ENCODE assay signal across 23 cellular contexts in the genomic region with DNA sequence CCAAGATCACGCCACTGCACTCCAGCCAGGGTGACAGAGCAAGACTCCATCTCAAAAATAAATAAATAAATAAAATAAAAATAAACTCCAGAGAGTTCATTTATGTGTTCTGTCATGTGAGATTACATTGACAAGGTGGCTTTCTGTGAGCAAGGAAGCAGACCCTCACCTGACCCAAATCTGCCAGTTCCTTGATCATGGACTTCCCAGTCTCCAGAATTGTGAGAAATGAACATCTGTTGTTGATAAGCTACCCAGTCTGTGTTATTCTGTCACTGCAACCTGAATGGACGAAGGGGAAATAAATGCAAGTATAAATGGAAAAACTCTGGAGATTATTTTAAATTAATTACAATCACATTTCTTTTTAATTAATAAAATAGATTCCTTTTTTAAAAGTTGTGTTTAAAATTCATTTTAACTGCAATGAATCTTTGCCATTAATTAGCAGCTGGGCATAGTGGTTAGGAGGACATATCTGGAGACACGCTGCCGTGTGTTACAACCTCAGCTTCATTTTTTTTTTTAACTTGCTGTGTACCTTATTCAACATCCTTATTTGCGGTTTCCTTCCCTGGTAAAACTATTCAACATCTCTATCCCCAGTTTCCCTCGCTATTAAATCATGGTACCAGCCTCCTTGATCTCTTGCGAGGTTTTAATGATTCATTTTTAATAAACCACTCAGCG.
"Had no signal": no experiment of that assay in that cellular context is flagged by ENCODE, and none has a peak within 500 bp of the region (broad histone marks: within the 10 kb centered on the region; RNA-seq: fewer than 3 reads in every experiment).

No MANE protein-coding gene starts in this region.

- FAIRE-seq: endothelial cell of umbilical vein, frontal cortex, islet of Langerhans, keratinocyte had no signal

- H3K9me3 ChIP-seq: colonic mucosa, esophagus muscularis mucosa, gastroesophageal sphincter, left lung, lower lobe of right lung, mucosa of descending colon had no signal

- H3K4me3 ChIP-seq: colonic mucosa, dorsolateral prefrontal cortex, esophagus muscularis mucosa, gastroesophageal sphincter, heart right ventricle, left lung, lower lobe of right lung, mucosa of descending colon had no signal

- ATAC-seq: gastroesophageal sphincter, heart right ventricle, left cardiac atrium, left lung, left ventricle myocardium superior, lower lobe of right lung, mucosa of descending colon had no signal

- H3K36me3 ChIP-seq: colonic mucosa, esophagus muscularis mucosa, gastroesophageal sphincter, heart right ventricle, left lung, lower lobe of right lung had no signal

- H3K4me1 ChIP-seq: colonic mucosa, esophagus muscularis mucosa, gastroesophageal sphincter, heart right ventricle, left lung, lower lobe of right lung had no signal

- H3K27me3 ChIP-seq: colonic mucosa, dorsolateral prefrontal cortex, esophagus muscularis mucosa, gastroesophageal sphincter, heart right ventricle, left lung had no signal

- H3K27ac ChIP-seq: colonic mucosa, dorsolateral prefrontal cortex, esophagus muscularis mucosa, gastroesophageal sphincter, heart right ventricle, left lung, lower lobe of right lung had no signal

- DNase-seq: cerebellar nuclear complex; colonic mucosa; dermis blood vessel endothelial cell; dorsolateral prefrontal cortex; effector CD4-positive, alpha-beta T cell; effector memory CD4-positive, alpha-beta T cell; foreskin fibroblast; glutamatergic neuron; head of caudate nucleus; heart right ventricle; hippocampal formation; left cardiac atrium; left lung; left ventricle myocardium superior; lower lobe of right lung; mesenchymal stem cell; mucosa of descending colon had no signal
